ENCODE assay signal across 13 cellular contexts in genomic region chr15:74428970-74429783, GRCh38. TPM values are rescaled to one million over a fixed set of nuclear protein-coding genes. Genes with fewer than 3 reads are reported as not detected.
A peak's percentile ranks its signal among the peaks of the same experiment; 100 is the strongest.
DNase-seq lines count a peak whose midpoint lies in the region; ATAC-seq and TF ChIP-seq lines count a peak whose summit lies in the region.
"Had no signal": no experiment of that assay in that cellular context is flagged by ENCODE, and none has a peak within 500 bp of the region (broad histone marks: within the 10 kb centered on the region; RNA-seq: fewer than 3 reads in every experiment).

No MANE protein-coding gene starts in this region.

- H3K4me1 Mint-ChIP-seq in activated CD8-positive, alpha-beta memory T cell treated with anti-CD3 and anti-CD28 coated beads, Interleukin-2, amount 10 ng/mL, durations not matched to agents 7 days and 5 days, result peaks cover 64% of the 10 kb centered on the region

- H3K4me3 ChIP-seq in adipocyte (ENCODE audit: low read length) (no peak overlapping the region), smooth muscle cell (no peak overlapping the region)
- H3K4me3 ChIP-seq: breast epithelium, transverse colon had no signal

- H3K27me3 Mint-ChIP-seq in activated CD8-positive, alpha-beta memory T cell treated with anti-CD3 and anti-CD28 coated beads, Interleukin-2, amount 10 ng/mL, durations not matched to agents 7 days and 5 days, result no peaks in the 10 kb centered on the region

- no peak for TF ChIP-seq CTCF in smooth muscle cell (IDR thresholded peaks at IDR 0.05; ENCODE audit: borderline replicate concordance, insufficient read depth, poor library complexity, severe bottlenecking)

- H3K4me2 ChIP-seq in smooth muscle cell, result peak overlapping the region; percentile 19

- no peak overlapping the region for H3K4me3 Mint-ChIP-seq in activated CD8-positive, alpha-beta memory T cell treated with anti-CD3 and anti-CD28 coated beads, Interleukin-2, amount 10 ng/mL, durations not matched to agents 7 days and 5 days

- peak overlapping the region; percentile 4 for H3K27ac ChIP-seq in smooth muscle cell (ENCODE audit: low read depth)
- H3K27ac ChIP-seq: breast epithelium had no signal

- H3F3A ChIP-seq in smooth muscle cell (ENCODE audit: low read depth), result peaks cover 2% of the 10 kb centered on the region

- H3K9ac ChIP-seq in adipocyte (ENCODE audit: low read length) (peak overlapping the region; percentile 9), smooth muscle cell (ENCODE audit: low read depth) (no peak overlapping the region)

- 88% methylated on average over 14 of the region's 14 CpGs for WGBS in smooth muscle cell (ENCODE audit: low lambda C conversion rate)

- ATAC-seq in activated CD8-positive, alpha-beta memory T cell treated with anti-CD3 and anti-CD28 coated beads, Interleukin-2, amount 10 ng/mL, durations not matched to agents 7 days and 5 days, result no peak
- no peak for ATAC-seq in GM19397 (IDR thresholded peaks at IDR 0.05; ENCODE audit: unreplicated experiment)

- no peaks in the 10 kb centered on the region for H3K9me3 ChIP-seq in adipocyte (ENCODE audit: control insufficient read depth, low read length)
- H3K9me3 ChIP-seq in smooth muscle cell (replicated peaks; ENCODE audit: low read depth), result no peaks in the 10 kb centered on the region
- H3K9me3 ChIP-seq: breast epithelium, transverse colon had no signal

- H3K27ac Mint-ChIP-seq in activated CD8-positive, alpha-beta memory T cell treated with anti-CD3 and anti-CD28 coated beads, Interleukin-2, amount 10 ng/mL, durations not matched to agents 7 days and 5 days, result peak overlapping the region; percentile 54

- peaks cover 88% of the 10 kb centered on the region for H4K20me1 ChIP-seq in smooth muscle cell (ENCODE audit: low read depth)

- peaks cover 99% of the 10 kb centered on the region for H3K79me2 ChIP-seq in smooth muscle cell (ENCODE audit: low read depth)

- no peaks in the 10 kb centered on the region for H3K9me3 Mint-ChIP-seq in activated CD8-positive, alpha-beta memory T cell treated with anti-CD3 and anti-CD28 coated beads, Interleukin-2, amount 10 ng/mL, durations not matched to agents 7 days and 5 days (ENCODE audit: low read depth)

- H3K36me3 ChIP-seq in adipocyte (ENCODE audit: control insufficient read depth, insufficient read depth, low read length, severe bottlenecking) (no peaks in the 10 kb centered on the region), smooth muscle cell (ENCODE audit: low read depth) (no peaks in the 10 kb centered on the region)
- H3K36me3 ChIP-seq: breast epithelium, transverse colon had no signal

- no peak overlapping the region for H2AFZ ChIP-seq in smooth muscle cell (ENCODE audit: low read depth)

- CTCF ChIA-PET in activated CD8-positive, alpha-beta memory T cell treated with anti-CD3 and anti-CD28 coated beads, Interleukin-2, amount 10 ng/mL, durations not matched to agents 7 days and 5 days (lab: Charles Lee), result interaction anchor here (2.1 to 21.8 kb wide), 4 partner anchors 9 to 51 kb away, joined by 8 to 668 read pairs (median 60); no protein-coding TSS in a partner anchor

- DNase-seq in activated CD8-positive, alpha-beta memory T cell treated with anti-CD3 and anti-CD28 coated beads, Interleukin-2, amount 10 ng/mL, durations not matched to agents 7 days and 5 days, result no peak
- DNase-seq in activated CD8-positive, alpha-beta memory T cell treated with anti-CD3 and anti-CD28 coated beads, Interleukin-2, amount 50 U/mL, for 4 hours, result no peak
- DNase-seq in MV-4-11 (lab: John Stamatoyannopoulos, UW) (peak; percentile 39), adipocyte (ENCODE audit: low read depth) (no peak), smooth muscle cell (lab: John Stamatoyannopoulos, UW; ENCODE audit: unreplicated experiment) (no peak), cerebellar cortex (ENCODE audit: low spot score) (no peak), activated gamma-delta T cell (lab: John Stamatoyannopoulos, UW) (no peak)
- DNase-seq: activated CD4-positive, alpha-beta T cell treated with anti-CD3 and anti-CD28 coated beads, Interleukin-2, amount 50 U/mL, for 1 hour; occipital lobe; stimulated activated CD4-positive, alpha-beta T cell treated with anti-CD3 and anti-CD28 coated beads, Interleukin-4, amount 100 ng/mL, for 1 hour; transverse colon had no signal

- peaks cover 12% of the 10 kb centered on the region for H3K36me3 Mint-ChIP-seq in activated CD8-positive, alpha-beta memory T cell treated with anti-CD3 and anti-CD28 coated beads, Interleukin-2, amount 10 ng/mL, durations not matched to agents 7 days and 5 days

- peaks cover 27% of the 10 kb centered on the region for H3K4me1 ChIP-seq in adipocyte (ENCODE audit: control insufficient read depth, insufficient read depth, low read length)
- peaks cover 18% of the 10 kb centered on the region for H3K4me1 ChIP-seq in smooth muscle cell (ENCODE audit: low read depth)

- H3K27me3 ChIP-seq in adipocyte (replicated peaks; ENCODE audit: control insufficient read depth, insufficient read depth, low read length), result no peaks in the 10 kb centered on the region
- no peaks in the 10 kb centered on the region for H3K27me3 ChIP-seq in smooth muscle cell (ENCODE audit: low read depth)

RNA-seq across cellular contexts. Expression of gene SEMA7A, which starts 4.6 kb away (rescaled TPM):
- 10 to 100 TPM; 26.4 to 32.9 TPM for total RNA-seq in activated CD8-positive, alpha-beta memory T cell treated with anti-CD3 and anti-CD28 coated beads, Interleukin-2, amount 10 ng/mL, durations not matched to agents 7 days and 5 days
- 33.7 and 44.5 TPM in 2 replicates for total RNA-seq in smooth muscle cell
- 9.3 and 14.9 TPM in 2 replicates for polyA plus RNA-seq in smooth muscle cell

RNA-seq across cellular contexts. Expression of gene UBL7, which starts 31.8 kb away (rescaled TPM):
- 10 to 100 TPM; 55.9 to 60.9 TPM for total RNA-seq in activated CD8-positive, alpha-beta memory T cell treated with anti-CD3 and anti-CD28 coated beads, Interleukin-2, amount 10 ng/mL, durations not matched to agents 7 days and 5 days
- total RNA-seq in smooth muscle cell, result 54.5 and 60.6 TPM in 2 replicates
- polyA plus RNA-seq in smooth muscle cell, result 64.4 and 64.8 TPM in 2 replicates
